In the genomic region with DNA sequence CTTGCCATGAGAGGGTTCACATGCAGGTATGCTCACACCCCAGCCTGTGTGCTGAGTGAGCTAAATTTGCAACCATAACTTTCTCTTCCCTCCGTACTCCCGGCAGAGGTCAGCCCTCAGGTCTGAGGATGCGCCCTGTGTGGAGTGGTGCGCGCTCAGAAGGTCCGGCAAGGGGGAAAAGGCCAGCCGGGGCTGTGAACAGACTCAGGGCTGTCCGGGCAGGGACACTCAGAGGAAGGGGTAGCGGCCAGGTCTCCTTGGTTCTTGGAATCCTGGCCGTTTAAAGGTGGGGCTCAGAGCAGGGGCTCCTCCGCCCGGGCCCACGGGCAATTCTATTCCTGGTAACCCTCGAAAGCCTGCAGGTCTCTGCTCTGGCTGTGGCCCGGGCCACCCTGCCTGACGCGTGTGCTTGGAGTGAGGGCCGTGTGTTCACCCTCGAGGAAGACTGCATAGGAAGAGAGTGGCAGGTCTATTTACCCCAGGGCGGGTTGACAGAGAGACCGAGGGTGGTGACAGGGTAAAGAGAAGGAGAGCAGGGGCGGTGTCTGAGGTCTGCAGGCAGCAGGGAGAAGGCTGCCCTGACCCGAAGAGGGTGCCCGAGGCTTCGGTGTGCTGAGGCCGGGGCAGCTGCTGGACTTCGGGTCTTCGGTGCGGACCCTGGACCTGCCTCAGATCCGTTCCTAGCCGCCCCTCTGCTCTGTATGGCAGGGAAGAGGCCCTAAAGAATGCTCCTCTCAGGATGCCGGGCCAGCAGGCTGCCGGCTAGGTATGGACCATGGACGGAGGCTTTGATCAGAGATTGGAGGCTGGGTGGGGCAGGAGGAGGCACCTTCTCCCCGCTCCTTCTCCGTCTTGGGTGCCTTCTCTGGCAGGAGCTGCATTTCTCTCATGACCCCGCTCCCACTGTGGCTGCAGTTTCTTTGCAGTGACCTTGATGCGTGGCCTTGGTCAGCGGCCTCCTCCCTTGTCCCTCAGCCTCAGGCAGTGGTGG, we compare ENCODE assay signal across 1 cellular context.
TF ChIP-seq lines count a peak whose summit lies in the region.

No MANE protein-coding gene starts in this region.

TF ChIP-seq in K562, 482 proteins besides CTCF, POLR2A, EP300 and RAD21 (continued from another document):
- TF ChIP-seq ZNF121 (CRISPR knock-in tag; conservative IDR thresholded peaks at IDR 0.05) (no peak), NONO (IDR thresholded peaks at IDR 0.05; ENCODE audit: low read depth in 2 of 2, low read length in 1 of 2) (no peak), ZNF778 (CRISPR knock-in tag; IDR thresholded peaks at IDR 0.05) (no peak), NCOR1 (IDR thresholded peaks at IDR 0.05) (no peak), MAFG (tag; conservative IDR thresholded peaks at IDR 0.05) (0 out of 2 replicates have a peak, but pooled peaks have one; percentile 17), MCM2 (IDR thresholded peaks at IDR 0.05; ENCODE audit: low read depth) (no peak)
